ENCODE assay signal across 19 cellular contexts in the genomic region with DNA sequence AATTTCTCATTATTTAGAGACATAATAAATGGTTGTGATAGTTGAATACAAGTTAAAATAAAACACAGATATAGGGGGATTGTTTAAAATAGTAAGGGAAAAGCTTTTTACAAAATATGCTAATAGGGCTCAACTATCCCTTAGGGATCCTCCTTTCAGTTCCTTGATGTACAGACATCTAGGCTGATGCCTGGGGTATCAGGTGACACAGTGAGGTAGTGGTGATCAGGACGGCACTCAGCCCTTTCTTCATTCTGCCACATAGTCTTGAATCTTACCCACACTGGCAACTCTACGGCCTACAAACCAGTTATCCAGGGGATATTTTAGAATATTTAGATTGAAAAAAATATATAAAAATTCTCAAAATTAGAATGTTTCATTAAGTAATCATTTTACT.
"Had no signal": no experiment of that assay in that cellular context is flagged by ENCODE, and none has a peak within 500 bp of the region (broad histone marks: within the 10 kb centered on the region; RNA-seq: fewer than 3 reads in every experiment).

No MANE protein-coding gene starts in this region.

- H3K27me3 Mint-ChIP-seq: activated naive CD8-positive, alpha-beta T cell; activated T-helper 17 cell treated with anti-CD3 and anti-CD28 coated beads, Interleukin-2, amount 50 U/mL, for 72 hours had no signal

- H3K4me3 ChIP-seq: cardiac muscle cell had no signal

- H3K36me3 ChIP-seq: brain microvascular endothelial cell, cardiac muscle cell had no signal

- H3K4me3 Mint-ChIP-seq: activated naive CD4-positive, alpha-beta T cell treated with anti-CD3 and anti-CD28 coated beads for 36 hours; activated naive CD8-positive, alpha-beta T cell; activated T-helper 17 cell treated with anti-CD3 and anti-CD28 coated beads, Interleukin-2, amount 50 U/mL, for 72 hours; T-helper 1 cell treated with Interleukin-12 subunit alpha and Interleukin-12 subunit beta and Interleukin-4 antibody, amounts not matched to agents 30 μg/mL and 1 μg/mL, for 36 hours had no signal

- H3K27ac Mint-ChIP-seq: activated naive CD4-positive, alpha-beta T cell treated with anti-CD3 and anti-CD28 coated beads for 36 hours; activated naive CD8-positive, alpha-beta T cell had no signal

- DNase-seq: activated CD4-positive, alpha-beta T cell treated with anti-CD3 and anti-CD28 coated beads for 48 hours; activated CD4-positive, alpha-beta T cell treated with anti-CD3 and anti-CD28 coated beads, Interleukin-2, amount 50 U/mL, for 48 hours; activated CD4-positive, CD25-positive, alpha-beta regulatory T cell treated with anti-CD3 and anti-CD28 coated beads, Interleukin-2, amount 50 U/mL, for 72 hours; activated gamma-delta T cell; activated naive CD4-positive, alpha-beta T cell treated with anti-CD3 and anti-CD28 coated beads for 36 hours; activated T-cell treated with anti-CD3 and anti-CD28 coated beads for 4 hours; activated T-cell treated with anti-CD3 and anti-CD28 coated beads, Interleukin-2, amount 50 U/mL, for 48 hours; brain microvascular endothelial cell; KBM-7; NCI-H1092; NCI-H1417; NCI-H1930; NCI-H2227 treated with DMSO at 0.1 percent for 48 hours; PC-3; SHP77 treated with DMSO at 0.1 percent for 48 hours had no signal

- H3K27me3 ChIP-seq: brain microvascular endothelial cell, cardiac muscle cell had no signal

- ATAC-seq: activated T-helper 17 cell treated with anti-CD3 and anti-CD28 coated beads, Interleukin-2, amount 50 U/mL, for 72 hours; PC-3 had no signal

- H3K9me3 Mint-ChIP-seq: activated T-helper 17 cell treated with anti-CD3 and anti-CD28 coated beads, Interleukin-2, amount 50 U/mL, for 72 hours had no signal
